20 cellular contexts compared by ENCODE assay signal in genomic region chr14:68399971-68400370, GRCh38.
DNase-seq lines count a peak whose midpoint lies in the region; ATAC-seq and TF ChIP-seq lines count a peak whose summit lies in the region.
"Had no signal": no experiment of that assay in that cellular context is flagged by ENCODE, and none has a peak within 500 bp of the region (broad histone marks: within the 10 kb centered on the region; RNA-seq: fewer than 3 reads in every experiment).

No MANE protein-coding gene starts in this region.

- no peaks in the 10 kb centered on the region for H4K20me1 ChIP-seq in IMR-90 (ENCODE audit: insufficient read depth, low read length)

- H3K9me3 Mint-ChIP-seq in memory B cell (no peaks in the 10 kb centered on the region), immature natural killer cell (peaks cover 0 to 1% (median 0%) of the 10 kb centered on the region in 6 donors)
- H3K9me3 Mint-ChIP-seq: T-cell had no signal

- DNase-seq in IMR-90, result no peak
- DNase-seq in T-helper 17 cell, result no peak
- DNase-seq in memory B cell (ENCODE audit: low spot score in 2 of 2), result no peak
- no peak for DNase-seq in mucosa of descending colon
- DNase-seq in immature natural killer cell, result no peak
- DNase-seq in NCI-H82 treated with DMSO at 0.1 percent for 48 hours (lab: John Stamatoyannopoulos, UW; ENCODE audit: unreplicated experiment), result no peak
- DNase-seq: activated effector memory CD4-positive, alpha-beta T cell treated with anti-CD3 and anti-CD28 coated beads, Interleukin-2, amount 50 U/mL, for 16 hours; C1 segment of cervical spinal cord; heart right ventricle; kidney; MG63; NCI-H187 treated with DMSO at 0.1 percent for 48 hours; posterior cingulate gyrus; stimulated activated CD4-positive, alpha-beta T cell treated with anti-CD3 and anti-CD28 coated beads, Interleukin-12 subunit alpha, Interleukin-12 subunit beta, amount 100 ng/mL, for 4 hours; T-cell; WERI-Rb-1 had no signal

- WGBS in IMR-90 (ENCODE audit: extremely low coverage in 2 of 2, insufficient read length in 1 of 2), 2 experiments, result no CpG with 5 or more reads among the region's 2 CpGs

- H3K18ac ChIP-seq in IMR-90 (ENCODE audit: low read depth, low read length), result peak overlapping the region; percentile 58; the same call in 1 of the 2 replicates

- peak overlapping the region; percentile 93 for H3K27ac Mint-ChIP-seq in T-helper 17 cell
- peak overlapping the region; percentile 92 for H3K27ac Mint-ChIP-seq in memory B cell
- H3K27ac Mint-ChIP-seq in immature natural killer cell, result no peak overlapping the region

- no peak overlapping the region for H2BK5ac ChIP-seq in IMR-90 (ENCODE audit: low read depth, low read length, poor library complexity, severe bottlenecking)

- no peak for TF ChIP-seq RAD21 in IMR-90 (IDR thresholded peaks at IDR 0.05; ENCODE audit: low read length)

- H3K36me3 ChIP-seq in IMR-90 (ENCODE audit: control insufficient read depth, insufficient read depth, low read length) (no peaks in the 10 kb centered on the region), stomach smooth muscle (ENCODE audit: control insufficient read depth in 2 of 2, insufficient read depth in 2 of 2, low read length in 2 of 2) (no peaks in the 10 kb centered on the region), mucosa of descending colon (ENCODE audit: low read depth) (no peaks in the 10 kb centered on the region)
- H3K36me3 ChIP-seq: ascending aorta, heart right ventricle, MG63, WERI-Rb-1 had no signal

- no peak for TF ChIP-seq POLR2A in IMR-90 (IDR thresholded peaks at IDR 0.05; ENCODE audit: low read depth, low read length)

- peaks cover 29% of the 10 kb centered on the region for H3K9me1 ChIP-seq in IMR-90 (ENCODE audit: insufficient read depth, low read length)

- H3K27ac ChIP-seq in IMR-90 (ENCODE audit: insufficient read depth, low read length) (no peak overlapping the region), stomach smooth muscle (ENCODE audit: low read length) (peak overlapping the region; percentile 4)
- H3K27ac ChIP-seq: ascending aorta, WERI-Rb-1 had no signal

- no TSS peak for BruUV-seq in IMR-90 (replicated peaks; lab: Mats Ljungman, UMichigan)

- H3K4me2 ChIP-seq in IMR-90 (ENCODE audit: low read depth, low read length), result no peak overlapping the region

- no peak overlapping the region for H2BK15ac ChIP-seq in IMR-90 (ENCODE audit: low read depth, low read length)

- H3K9ac ChIP-seq in IMR-90 (ENCODE audit: low read depth, low read length) (no peak overlapping the region), stomach smooth muscle (ENCODE audit: low read length in 2 of 2) (no peak overlapping the region)

- H4K8ac ChIP-seq in IMR-90 (ENCODE audit: low read depth in 2 of 2, low read length in 2 of 2), result no peak overlapping the region

- H3K4me1 ChIP-seq in IMR-90 (ENCODE audit: control insufficient read depth, insufficient read depth, low read length), result peaks cover 33% of the 10 kb centered on the region
- peaks cover 40% of the 10 kb centered on the region for H3K4me1 ChIP-seq in stomach smooth muscle (ENCODE audit: control insufficient read depth, insufficient read depth, low read length)
- no peaks in the 10 kb centered on the region for H3K4me1 ChIP-seq in mucosa of descending colon (ENCODE audit: low read depth)

- H2BK120ac ChIP-seq in IMR-90 (ENCODE audit: low read depth, low read length), result peak overlapping the region; percentile 43

- 0 out of 2 replicates have a peak overlapping the region, but pooled peaks have one; percentile 40 for H2BK20ac ChIP-seq in IMR-90 (ENCODE audit: low read depth, low read length)

- intact Hi-C loops in IMR-90 (cut with micrococcal nuclease), result loop anchor here (10.0 kb wide), 1 partner anchor 255 kb away; no protein-coding TSS in a partner anchor
- intact Hi-C loops in mucosa of descending colon (cut with DNase I, micrococcal nuclease), result loop anchor here in 1 of 2 donors (10.0 kb wide), 1 partner anchor 395 kb away; the partner anchor contains the start of gene ZFP36L1

- peaks cover 0 to 7% of the 10 kb centered on the region in 2 experiments; a peak in 1 of 4 replicates for H3K79me1 ChIP-seq in IMR-90 (ENCODE audit: low read depth in 1 of 2, low read length in 2 of 2)

- H2AK5ac ChIP-seq in IMR-90 (ENCODE audit: low read depth, low read length), result peak overlapping the region; percentile 69; the same call in 1 of the 2 replicates

- H3K56ac ChIP-seq in IMR-90 (ENCODE audit: extremely low read depth, insufficient read depth, low read length), result no peak overlapping the region

- H3K14ac ChIP-seq in IMR-90 (replicated peaks; ENCODE audit: low read depth, low read length), result peak overlapping the region; percentile 44

- H3K9me3 ChIP-seq in IMR-90 (ENCODE audit: control insufficient read depth, insufficient read depth, low read length), result no peaks in the 10 kb centered on the region
- no peaks in the 10 kb centered on the region for H3K9me3 ChIP-seq in T-helper 17 cell (ENCODE audit: control insufficient read depth, low read length, poor library complexity, severe bottlenecking)
- H3K9me3 ChIP-seq in stomach smooth muscle (ENCODE audit: control insufficient read depth in 2 of 2, low read length in 2 of 2), result no peaks in the 10 kb centered on the region
- no peaks in the 10 kb centered on the region for H3K9me3 ChIP-seq in mucosa of descending colon
- H3K9me3 ChIP-seq: ascending aorta, heart right ventricle, MG63 had no signal

- dilution Hi-C loops in IMR-90 (cut with HindIII; ENCODE audit: low sequenced_read_pairs, unreplicated experiment), result no loop called here

- CTCF ChIA-PET in IMR-90 (lab: Yijun Ruan, JAX), result no interaction called here

- no peak overlapping the region for H2AK9ac ChIP-seq in IMR-90 (replicated peaks; ENCODE audit: low read depth, low read length, poor library complexity)

- ATAC-seq in IMR-90 (ENCODE audit: low read depth), result no peak
- ATAC-seq in T-helper 17 cell, result no peak
- ATAC-seq in memory B cell (ENCODE audit: low read depth), result no peak
- ATAC-seq in mucosa of descending colon, result no peak
- no peak for ATAC-seq in HG02870 (IDR thresholded peaks at IDR 0.05; ENCODE audit: unreplicated experiment)
- ATAC-seq: heart right ventricle, Panc1, T-cell had no signal

- H3K36me3 Mint-ChIP-seq in T-helper 17 cell (ENCODE audit: low read depth), result no peaks in the 10 kb centered on the region
- no peaks in the 10 kb centered on the region for H3K36me3 Mint-ChIP-seq in memory B cell
- peaks cover 0 to 5% (median 0%) of the 10 kb centered on the region in 3 donors for H3K36me3 Mint-ChIP-seq in immature natural killer cell
- H3K36me3 Mint-ChIP-seq: T-cell had no signal

- POLR2A ChIA-PET in IMR-90 (lab: Charles Lee; ENCODE audit: unreplicated experiment), result no interaction called here

- no peak overlapping the region for H2AFZ ChIP-seq in IMR-90 (replicated peaks; ENCODE audit: low read length, poor library complexity)

- H3K4me3 Mint-ChIP-seq in T-helper 17 cell (no peak overlapping the region), memory B cell (no peak overlapping the region), immature natural killer cell (peak overlapping the region in 1 of 5 donors; percentile 15)
- H3K4me3 Mint-ChIP-seq: T-cell had no signal

- H4K5ac ChIP-seq in IMR-90 (ENCODE audit: low read depth, low read length), result no peak overlapping the region

- no peaks in the 10 kb centered on the region for H3K27me3 Mint-ChIP-seq in T-helper 17 cell
- no peaks in the 10 kb centered on the region for H3K27me3 Mint-ChIP-seq in memory B cell
- peaks cover 0 to 3% (median 0%) of the 10 kb centered on the region in 3 donors for H3K27me3 Mint-ChIP-seq in immature natural killer cell (ENCODE audit: low read depth in 3 of 3)
- H3K27me3 Mint-ChIP-seq: T-cell had no signal

- H3K4me1 Mint-ChIP-seq in T-helper 17 cell, result peaks cover 35% of the 10 kb centered on the region
- peaks cover 53% of the 10 kb centered on the region for H3K4me1 Mint-ChIP-seq in memory B cell
- peaks cover 51 to 68% of the 10 kb centered on the region in 2 donors for H3K4me1 Mint-ChIP-seq in immature natural killer cell

- in situ Hi-C loops in IMR-90 (cut with MboI; ENCODE audit: low sequenced_read_pairs), result no loop called here

- no peak overlapping the region for H3K23ac ChIP-seq in IMR-90 (ENCODE audit: low read depth, low read length)

- H3K27me3 ChIP-seq in IMR-90 (ENCODE audit: control insufficient read depth, insufficient read depth, low read length) (no peaks in the 10 kb centered on the region), stomach smooth muscle (ENCODE audit: control insufficient read depth in 1 of 2, insufficient read depth in 2 of 2, low read length in 2 of 2) (no peaks in the 10 kb centered on the region)
- H3K27me3 ChIP-seq: ascending aorta, heart right ventricle, MG63 had no signal

- no peak overlapping the region for H3K4me3 ChIP-seq in IMR-90 (ENCODE audit: insufficient read depth, low read depth, low read length)
- no peak overlapping the region for H3K4me3 ChIP-seq in stomach smooth muscle (ENCODE audit: low read length in 2 of 2)
- H3K4me3 ChIP-seq in mucosa of descending colon, result no peak overlapping the region
- H3K4me3 ChIP-seq: ascending aorta, heart right ventricle, MG63 had no signal

- H3K4ac ChIP-seq in IMR-90 (ENCODE audit: low read depth, low read length), result peak overlapping the region; percentile 26; the same call in 1 of the 2 replicates

- peak overlapping the region; percentile 51; the same call in 1 of the 2 replicates for H4K91ac ChIP-seq in IMR-90 (ENCODE audit: insufficient read depth, low read depth, low read length)

- TF ChIP-seq CTCF in IMR-90 (conservative IDR thresholded peaks at IDR 0.05; ENCODE audit: low read depth, low read length), result no peak
- no peak for TF ChIP-seq CTCF in mucosa of descending colon (IDR thresholded peaks at IDR 0.05)

TF ChIP-seq in IMR-90, 13 proteins besides CTCF, POLR2A, EP300 and RAD21:
- TF ChIP-seq ELK1 (IDR thresholded peaks at IDR 0.05; ENCODE audit: borderline replicate concordance, low read depth, low read length) (no peak), NFE2L2 (IDR thresholded peaks at IDR 0.05; ENCODE audit: low read depth, low read length) (no peak), FOS (IDR thresholded peaks at IDR 0.05; ENCODE audit: low read depth, low read length) (no peak)

Comparison
In these comparisons a context has a peak if more than half of its experiments do, and no peak if none do; other contexts are left out.
1. H3K27ac Mint-ChIP-seq: peak in T-helper 17 cell (single experiment) and memory B cell (single experiment); none in immature natural killer cell (0 of 6).